1 cellular context compared by ENCODE assay signal in the genomic region with DNA sequence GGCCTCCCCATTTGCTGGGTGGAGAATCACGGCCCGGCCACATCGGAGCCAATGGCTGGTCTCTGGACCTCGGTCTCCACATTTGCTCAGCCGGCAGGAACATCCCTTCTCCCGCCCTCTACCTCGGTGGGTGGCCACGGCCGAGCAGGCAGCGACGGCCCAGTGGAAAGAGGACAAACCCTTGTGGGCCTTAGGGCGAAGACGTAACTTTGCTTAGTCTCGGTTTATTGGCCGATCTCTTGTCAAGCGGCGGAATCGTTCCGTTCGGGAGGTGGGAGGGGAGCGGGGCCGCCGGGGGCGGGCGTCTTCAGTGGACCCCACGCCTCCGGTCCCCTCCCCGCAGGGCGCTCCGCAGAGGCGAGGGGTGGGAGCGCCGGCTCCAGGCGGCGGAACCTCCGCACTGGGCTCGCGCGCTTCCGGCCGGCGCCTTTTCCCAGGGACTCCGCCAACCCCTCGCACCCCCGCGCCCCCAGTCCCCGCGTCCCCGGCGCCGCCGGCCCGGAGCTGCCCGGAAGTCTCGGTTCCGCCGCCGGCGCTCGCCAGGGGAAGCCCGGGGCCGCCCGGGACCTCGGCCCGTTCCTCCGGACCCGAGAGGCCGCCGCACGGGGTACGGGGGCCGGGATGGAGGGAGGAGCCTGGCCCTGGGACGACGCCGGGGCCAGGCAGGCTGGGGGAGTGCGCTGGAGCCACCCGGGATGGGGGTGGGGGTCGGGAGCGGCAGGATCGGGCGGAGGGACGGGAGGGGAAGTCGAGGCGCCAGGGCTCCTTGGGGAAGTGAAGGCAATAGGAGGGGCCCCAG.
TF ChIP-seq lines count a peak whose summit lies in the region.

A gene with protein sequence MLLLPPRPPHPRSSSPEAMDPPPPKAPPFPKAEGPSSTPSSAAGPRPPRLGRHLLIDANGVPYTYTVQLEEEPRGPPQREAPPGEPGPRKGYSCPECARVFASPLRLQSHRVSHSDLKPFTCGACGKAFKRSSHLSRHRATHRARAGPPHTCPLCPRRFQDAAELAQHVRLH (plus strand): TSS at position 426 of the 799 bp plus-strand sequence. CDS start 1,507 bp downstream, outside the sequence.

TF ChIP-seq in HepG2, 621 proteins besides CTCF, POLR2A, EP300 and RAD21 (continued from another document and continues in another):
- TF ChIP-seq ZNF562 (CRISPR knock-in tag; IDR thresholded peaks at IDR 0.05; ENCODE audit: borderline replicate concordance) (no peak), ADNP (CRISPR knock-in tag; IDR thresholded peaks at IDR 0.05) (no peak), ZC3H13 (CRISPR knock-in tag; IDR thresholded peaks at IDR 0.05) (0 out of 2 replicates have a peak, but pooled peaks have one; percentile 55), ZIK1 (CRISPR knock-in tag; IDR thresholded peaks at IDR 0.05; ENCODE audit: borderline replicate concordance, low read depth) (no peak; the same call in 1 of the 2 replicates), GFI1 (CRISPR knock-in tag; IDR thresholded peaks at IDR 0.05; ENCODE audit: borderline replicate concordance) (no peak; the same call in 1 of the 2 replicates), RORA (CRISPR knock-in tag; IDR thresholded peaks at IDR 0.05) (no peak), ZSCAN20 (CRISPR knock-in tag; IDR thresholded peaks at IDR 0.05; ENCODE audit: borderline replicate concordance) (no peak), BRD4 (CRISPR knock-in tag; IDR thresholded peaks at IDR 0.05) (peak; percentile 30; the same call in 1 of the 2 replicates), RBFOX2 (IDR thresholded peaks at IDR 0.05; ENCODE audit: low read depth, low read length) (peak; percentile 72), HOXD1 (CRISPR knock-in tag; IDR thresholded peaks at IDR 0.05) (peak; percentile 68; the same call in 1 of the 2 replicates), RBAK (CRISPR knock-in tag; IDR thresholded peaks at IDR 0.05) (no peak), HNRNPLL (IDR thresholded peaks at IDR 0.05; ENCODE audit: low read depth, low read length, poor library complexity, severe bottlenecking) (peak; percentile 59), YEATS2 (CRISPR knock-in tag; IDR thresholded peaks at IDR 0.05; ENCODE audit: borderline replicate concordance) (no peak), NFIC (IDR thresholded peaks at IDR 0.05; ENCODE audit: low read length) (no peak), MTF2 (CRISPR knock-in tag; IDR thresholded peaks at IDR 0.05; ENCODE audit: borderline replicate concordance) (no peak), STAT5B (CRISPR knock-in tag; IDR thresholded peaks at IDR 0.05) (0 out of 2 replicates have a peak, but pooled peaks have one; percentile 10), SMYD3 (CRISPR knock-in tag; IDR thresholded peaks at IDR 0.05) (no peak), ZNF260 (CRISPR knock-in tag; IDR thresholded peaks at IDR 0.05; ENCODE audit: borderline replicate concordance, low read depth) (no peak), NR3C1 (CRISPR knock-in tag; IDR thresholded peaks at IDR 0.05) (no peak), ZNF616 (CRISPR knock-in tag; IDR thresholded peaks at IDR 0.05; ENCODE audit: low read depth) (no peak)
- TF ChIP-seq, protein P1, sequence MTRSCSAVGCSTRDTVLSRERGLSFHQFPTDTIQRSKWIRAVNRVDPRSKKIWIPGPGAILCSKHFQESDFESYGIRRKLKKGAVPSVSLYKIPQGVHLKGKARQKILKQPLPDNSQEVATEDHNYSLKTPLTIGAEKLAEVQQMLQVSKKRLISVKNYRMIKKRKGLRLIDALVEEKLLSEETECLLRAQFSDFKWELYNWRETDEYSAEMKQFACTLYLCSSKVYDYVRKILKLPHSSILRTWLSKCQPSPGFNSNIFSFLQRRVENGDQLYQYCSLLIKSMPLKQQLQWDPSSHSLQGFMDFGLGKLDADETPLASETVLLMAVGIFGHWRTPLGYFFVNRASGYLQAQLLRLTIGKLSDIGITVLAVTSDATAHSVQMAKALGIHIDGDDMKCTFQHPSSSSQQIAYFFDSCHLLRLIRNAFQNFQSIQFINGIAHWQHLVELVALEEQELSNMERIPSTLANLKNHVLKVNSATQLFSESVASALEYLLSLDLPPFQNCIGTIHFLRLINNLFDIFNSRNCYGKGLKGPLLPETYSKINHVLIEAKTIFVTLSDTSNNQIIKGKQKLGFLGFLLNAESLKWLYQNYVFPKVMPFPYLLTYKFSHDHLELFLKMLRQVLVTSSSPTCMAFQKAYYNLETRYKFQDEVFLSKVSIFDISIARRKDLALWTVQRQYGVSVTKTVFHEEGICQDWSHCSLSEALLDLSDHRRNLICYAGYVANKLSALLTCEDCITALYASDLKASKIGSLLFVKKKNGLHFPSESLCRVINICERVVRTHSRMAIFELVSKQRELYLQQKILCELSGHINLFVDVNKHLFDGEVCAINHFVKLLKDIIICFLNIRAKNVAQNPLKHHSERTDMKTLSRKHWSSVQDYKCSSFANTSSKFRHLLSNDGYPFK (CRISPR knock-in tag; IDR thresholded peaks at IDR 0.05; ENCODE audit: borderline replicate concordance): no peak
- TF ChIP-seq, protein P2, sequence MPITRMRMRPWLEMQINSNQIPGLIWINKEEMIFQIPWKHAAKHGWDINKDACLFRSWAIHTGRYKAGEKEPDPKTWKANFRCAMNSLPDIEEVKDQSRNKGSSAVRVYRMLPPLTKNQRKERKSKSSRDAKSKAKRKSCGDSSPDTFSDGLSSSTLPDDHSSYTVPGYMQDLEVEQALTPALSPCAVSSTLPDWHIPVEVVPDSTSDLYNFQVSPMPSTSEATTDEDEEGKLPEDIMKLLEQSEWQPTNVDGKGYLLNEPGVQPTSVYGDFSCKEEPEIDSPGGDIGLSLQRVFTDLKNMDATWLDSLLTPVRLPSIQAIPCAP (CRISPR knock-in tag; IDR thresholded peaks at IDR 0.05; ENCODE audit: low read depth): no peak
- TF ChIP-seq, protein P3, sequence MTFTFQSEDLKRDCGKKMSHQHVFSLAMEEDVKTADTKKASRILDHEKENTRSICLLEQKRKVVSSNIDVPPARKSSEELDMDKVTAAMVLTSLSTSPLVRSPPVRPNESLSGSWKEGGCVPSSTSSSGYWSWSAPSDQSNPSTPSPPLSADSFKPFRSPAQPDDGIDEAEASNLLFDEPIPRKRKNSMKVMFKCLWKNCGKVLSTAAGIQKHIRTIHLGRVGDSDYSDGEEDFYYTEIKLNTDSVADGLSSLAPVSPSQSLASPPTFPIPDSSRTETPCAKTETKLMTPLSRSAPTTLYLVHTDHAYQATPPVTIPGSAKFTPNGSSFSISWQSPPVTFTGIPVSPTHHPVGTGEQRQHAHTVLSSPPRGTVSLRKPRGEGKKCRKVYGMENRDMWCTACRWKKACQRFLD (CRISPR knock-in tag; IDR thresholded peaks at IDR 0.05; ENCODE audit: borderline replicate concordance): 0 out of 2 replicates have a peak, but pooled peaks have one; percentile 66
- TF ChIP-seq, protein P4, sequence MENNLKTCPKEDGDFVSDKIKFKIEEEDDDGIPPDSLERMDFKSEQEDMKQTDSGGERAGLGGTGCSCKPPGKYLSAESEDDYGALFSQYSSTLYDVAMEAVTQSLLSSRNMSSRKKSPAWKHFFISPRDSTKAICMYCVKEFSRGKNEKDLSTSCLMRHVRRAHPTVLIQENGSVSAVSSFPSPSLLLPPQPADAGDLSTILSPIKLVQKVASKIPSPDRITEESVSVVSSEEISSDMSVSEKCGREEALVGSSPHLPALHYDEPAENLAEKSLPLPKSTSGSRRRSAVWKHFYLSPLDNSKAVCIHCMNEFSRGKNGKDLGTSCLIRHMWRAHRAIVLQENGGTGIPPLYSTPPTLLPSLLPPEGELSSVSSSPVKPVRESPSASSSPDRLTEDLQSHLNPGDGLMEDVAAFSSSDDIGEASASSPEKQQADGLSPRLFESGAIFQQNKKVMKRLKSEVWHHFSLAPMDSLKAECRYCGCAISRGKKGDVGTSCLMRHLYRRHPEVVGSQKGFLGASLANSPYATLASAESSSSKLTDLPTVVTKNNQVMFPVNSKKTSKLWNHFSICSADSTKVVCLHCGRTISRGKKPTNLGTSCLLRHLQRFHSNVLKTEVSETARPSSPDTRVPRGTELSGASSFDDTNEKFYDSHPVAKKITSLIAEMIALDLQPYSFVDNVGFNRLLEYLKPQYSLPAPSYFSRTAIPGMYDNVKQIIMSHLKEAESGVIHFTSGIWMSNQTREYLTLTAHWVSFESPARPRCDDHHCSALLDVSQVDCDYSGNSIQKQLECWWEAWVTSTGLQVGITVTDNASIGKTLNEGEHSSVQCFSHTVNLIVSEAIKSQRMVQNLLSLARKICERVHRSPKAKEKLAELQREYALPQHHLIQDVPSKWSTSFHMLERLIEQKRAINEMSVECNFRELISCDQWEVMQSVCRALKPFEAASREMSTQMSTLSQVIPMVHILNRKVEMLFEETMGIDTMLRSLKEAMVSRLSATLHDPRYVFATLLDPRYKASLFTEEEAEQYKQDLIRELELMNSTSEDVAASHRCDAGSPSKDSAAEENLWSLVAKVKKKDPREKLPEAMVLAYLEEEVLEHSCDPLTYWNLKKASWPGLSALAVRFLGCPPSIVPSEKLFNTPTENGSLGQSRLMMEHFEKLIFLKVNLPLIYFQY (CRISPR knock-in tag; IDR thresholded peaks at IDR 0.05; ENCODE audit: borderline replicate concordance): peak; percentile 76; the same call in 1 of the 2 replicates
- TF ChIP-seq, protein P5, sequence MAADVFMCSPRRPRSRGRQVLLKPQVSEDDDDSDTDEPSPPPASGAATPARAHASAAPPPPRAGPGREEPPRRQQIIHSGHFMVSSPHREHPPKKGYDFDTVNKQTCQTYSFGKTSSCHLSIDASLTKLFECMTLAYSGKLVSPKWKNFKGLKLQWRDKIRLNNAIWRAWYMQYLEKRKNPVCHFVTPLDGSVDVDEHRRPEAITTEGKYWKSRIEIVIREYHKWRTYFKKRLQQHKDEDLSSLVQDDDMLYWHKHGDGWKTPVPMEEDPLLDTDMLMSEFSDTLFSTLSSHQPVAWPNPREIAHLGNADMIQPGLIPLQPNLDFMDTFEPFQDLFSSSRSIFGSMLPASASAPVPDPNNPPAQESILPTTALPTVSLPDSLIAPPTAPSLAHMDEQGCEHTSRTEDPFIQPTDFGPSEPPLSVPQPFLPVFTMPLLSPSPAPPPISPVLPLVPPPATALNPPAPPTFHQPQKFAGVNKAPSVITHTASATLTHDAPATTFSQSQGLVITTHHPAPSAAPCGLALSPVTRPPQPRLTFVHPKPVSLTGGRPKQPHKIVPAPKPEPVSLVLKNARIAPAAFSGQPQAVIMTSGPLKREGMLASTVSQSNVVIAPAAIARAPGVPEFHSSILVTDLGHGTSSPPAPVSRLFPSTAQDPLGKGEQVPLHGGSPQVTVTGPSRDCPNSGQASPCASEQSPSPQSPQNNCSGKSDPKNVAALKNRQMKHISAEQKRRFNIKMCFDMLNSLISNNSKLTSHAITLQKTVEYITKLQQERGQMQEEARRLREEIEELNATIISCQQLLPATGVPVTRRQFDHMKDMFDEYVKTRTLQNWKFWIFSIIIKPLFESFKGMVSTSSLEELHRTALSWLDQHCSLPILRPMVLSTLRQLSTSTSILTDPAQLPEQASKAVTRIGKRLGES (CRISPR knock-in tag; IDR thresholded peaks at IDR 0.05; ENCODE audit: borderline replicate concordance): no peak
- TF ChIP-seq, protein P6, sequence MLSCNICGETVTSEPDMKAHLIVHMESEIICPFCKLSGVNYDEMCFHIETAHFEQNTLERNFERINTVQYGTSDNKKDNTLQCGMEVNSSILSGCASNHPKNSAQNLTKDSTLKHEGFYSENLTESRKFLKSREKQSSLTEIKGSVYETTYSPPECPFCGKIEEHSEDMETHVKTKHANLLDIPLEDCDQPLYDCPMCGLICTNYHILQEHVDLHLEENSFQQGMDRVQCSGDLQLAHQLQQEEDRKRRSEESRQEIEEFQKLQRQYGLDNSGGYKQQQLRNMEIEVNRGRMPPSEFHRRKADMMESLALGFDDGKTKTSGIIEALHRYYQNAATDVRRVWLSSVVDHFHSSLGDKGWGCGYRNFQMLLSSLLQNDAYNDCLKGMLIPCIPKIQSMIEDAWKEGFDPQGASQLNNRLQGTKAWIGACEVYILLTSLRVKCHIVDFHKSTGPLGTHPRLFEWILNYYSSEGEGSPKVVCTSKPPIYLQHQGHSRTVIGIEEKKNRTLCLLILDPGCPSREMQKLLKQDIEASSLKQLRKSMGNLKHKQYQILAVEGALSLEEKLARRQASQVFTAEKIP (CRISPR knock-in tag; IDR thresholded peaks at IDR 0.05; ENCODE audit: borderline replicate concordance): no peak
- TF ChIP-seq, protein P7, sequence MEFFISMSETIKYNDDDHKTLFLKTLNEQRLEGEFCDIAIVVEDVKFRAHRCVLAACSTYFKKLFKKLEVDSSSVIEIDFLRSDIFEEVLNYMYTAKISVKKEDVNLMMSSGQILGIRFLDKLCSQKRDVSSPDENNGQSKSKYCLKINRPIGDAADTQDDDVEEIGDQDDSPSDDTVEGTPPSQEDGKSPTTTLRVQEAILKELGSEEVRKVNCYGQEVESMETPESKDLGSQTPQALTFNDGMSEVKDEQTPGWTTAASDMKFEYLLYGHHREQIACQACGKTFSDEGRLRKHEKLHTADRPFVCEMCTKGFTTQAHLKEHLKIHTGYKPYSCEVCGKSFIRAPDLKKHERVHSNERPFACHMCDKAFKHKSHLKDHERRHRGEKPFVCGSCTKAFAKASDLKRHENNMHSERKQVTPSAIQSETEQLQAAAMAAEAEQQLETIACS (CRISPR knock-in tag; IDR thresholded peaks at IDR 0.05): 0 out of 2 replicates have a peak, but pooled peaks have one; percentile 31
- TF ChIP-seq, protein P8, sequence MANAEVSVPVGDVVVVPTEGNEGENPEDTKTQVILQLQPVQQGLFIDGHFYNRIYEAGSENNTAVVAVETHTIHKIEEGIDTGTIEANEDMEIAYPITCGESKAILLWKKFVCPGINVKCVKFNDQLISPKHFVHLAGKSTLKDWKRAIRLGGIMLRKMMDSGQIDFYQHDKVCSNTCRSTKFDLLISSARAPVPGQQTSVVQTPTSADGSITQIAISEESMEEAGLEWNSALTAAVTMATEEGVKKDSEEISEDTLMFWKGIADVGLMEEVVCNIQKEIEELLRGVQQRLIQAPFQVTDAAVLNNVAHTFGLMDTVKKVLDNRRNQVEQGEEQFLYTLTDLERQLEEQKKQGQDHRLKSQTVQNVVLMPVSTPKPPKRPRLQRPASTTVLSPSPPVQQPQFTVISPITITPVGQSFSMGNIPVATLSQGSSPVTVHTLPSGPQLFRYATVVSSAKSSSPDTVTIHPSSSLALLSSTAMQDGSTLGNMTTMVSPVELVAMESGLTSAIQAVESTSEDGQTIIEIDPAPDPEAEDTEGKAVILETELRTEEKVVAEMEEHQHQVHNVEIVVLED (CRISPR knock-in tag; IDR thresholded peaks at IDR 0.05; ENCODE audit: borderline replicate concordance): peak; percentile 10; the same call in 1 of the 2 replicates
- TF ChIP-seq, protein P9, sequence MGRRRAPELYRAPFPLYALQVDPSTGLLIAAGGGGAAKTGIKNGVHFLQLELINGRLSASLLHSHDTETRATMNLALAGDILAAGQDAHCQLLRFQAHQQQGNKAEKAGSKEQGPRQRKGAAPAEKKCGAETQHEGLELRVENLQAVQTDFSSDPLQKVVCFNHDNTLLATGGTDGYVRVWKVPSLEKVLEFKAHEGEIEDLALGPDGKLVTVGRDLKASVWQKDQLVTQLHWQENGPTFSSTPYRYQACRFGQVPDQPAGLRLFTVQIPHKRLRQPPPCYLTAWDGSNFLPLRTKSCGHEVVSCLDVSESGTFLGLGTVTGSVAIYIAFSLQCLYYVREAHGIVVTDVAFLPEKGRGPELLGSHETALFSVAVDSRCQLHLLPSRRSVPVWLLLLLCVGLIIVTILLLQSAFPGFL (CRISPR knock-in tag; IDR thresholded peaks at IDR 0.05): no peak
- TF ChIP-seq, protein P10, sequence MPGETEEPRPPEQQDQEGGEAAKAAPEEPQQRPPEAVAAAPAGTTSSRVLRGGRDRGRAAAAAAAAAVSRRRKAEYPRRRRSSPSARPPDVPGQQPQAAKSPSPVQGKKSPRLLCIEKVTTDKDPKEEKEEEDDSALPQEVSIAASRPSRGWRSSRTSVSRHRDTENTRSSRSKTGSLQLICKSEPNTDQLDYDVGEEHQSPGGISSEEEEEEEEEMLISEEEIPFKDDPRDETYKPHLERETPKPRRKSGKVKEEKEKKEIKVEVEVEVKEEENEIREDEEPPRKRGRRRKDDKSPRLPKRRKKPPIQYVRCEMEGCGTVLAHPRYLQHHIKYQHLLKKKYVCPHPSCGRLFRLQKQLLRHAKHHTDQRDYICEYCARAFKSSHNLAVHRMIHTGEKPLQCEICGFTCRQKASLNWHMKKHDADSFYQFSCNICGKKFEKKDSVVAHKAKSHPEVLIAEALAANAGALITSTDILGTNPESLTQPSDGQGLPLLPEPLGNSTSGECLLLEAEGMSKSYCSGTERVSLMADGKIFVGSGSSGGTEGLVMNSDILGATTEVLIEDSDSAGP (CRISPR knock-in tag; IDR thresholded peaks at IDR 0.05; ENCODE audit: borderline replicate concordance): no peak; the same call in 1 of the 2 replicates
